In genomic region chr15:81189583-81190283, GRCh38 we compare ENCODE assay signal across 10 cellular contexts. TPM values are rescaled to one million over a fixed set of nuclear protein-coding genes. Genes with fewer than 3 reads are reported as not detected.
A peak's percentile ranks its signal among the peaks of the same experiment; 100 is the strongest.
DNase-seq lines count a peak whose midpoint lies in the region; ATAC-seq and TF ChIP-seq lines count a peak whose summit lies in the region.
"Had no signal": no experiment of that assay in that cellular context is flagged by ENCODE, and none has a peak within 500 bp of the region (broad histone marks: within the 10 kb centered on the region; RNA-seq: fewer than 3 reads in every experiment).

No MANE protein-coding gene starts in this region.

- H3K36me3 ChIP-seq in mucosa of descending colon (ENCODE audit: low read depth) (no peaks in the 10 kb centered on the region), upper lobe of left lung (no peaks in the 10 kb centered on the region)

- DNase-seq in HT1080 (ENCODE audit: low read depth) (peak; percentile 21), epidermal melanocyte (ENCODE audit: insufficient read length, low spot score) (peak; percentile 57), mucosa of descending colon (no peak), upper lobe of left lung (peak; percentile 42 to 83), NCI-H146 (lab: John Stamatoyannopoulos, UW) (no peak)
- no peak for DNase-seq in T-helper 2 cell treated with Interferon-gamma antibody and Interleukin-4, amounts not matched to agents 5 μg/mL and 100 μg/mL, for 36 hours (ENCODE audit: low spot score)
- DNase-seq: activated CD8-positive, alpha-beta memory T cell treated with anti-CD3 and anti-CD28 coated beads for 24 hours; occipital lobe had no signal

- 55 to 64% methylated on average over 10 to 11 of the region's 11 CpGs for WGBS in upper lobe of left lung, 2 donors

- peaks cover 5% of the 10 kb centered on the region for H3K27me3 Mint-ChIP-seq in T-helper 2 cell treated with Interferon-gamma antibody and Interleukin-4, amounts not matched to agents 5 μg/mL and 100 μg/mL, for 36 hours (ENCODE audit: low read depth)

- H3K9me3 ChIP-seq in mucosa of descending colon (no peaks in the 10 kb centered on the region), upper lobe of left lung (no peaks in the 10 kb centered on the region)

- H3K4me3 ChIP-seq in mucosa of descending colon (no peak overlapping the region), upper lobe of left lung (no peak overlapping the region)

- intact Hi-C loops in mucosa of descending colon (cut with DNase I, micrococcal nuclease), result no loop called here

- H3K36me3 Mint-ChIP-seq in T-helper 2 cell treated with Interferon-gamma antibody and Interleukin-4, amounts not matched to agents 5 μg/mL and 100 μg/mL, for 36 hours (ENCODE audit: low read depth), result no peaks in the 10 kb centered on the region

- H3K9me3 Mint-ChIP-seq in T-helper 2 cell treated with Interferon-gamma antibody and Interleukin-4, amounts not matched to agents 5 μg/mL and 100 μg/mL, for 36 hours, result no peaks in the 10 kb centered on the region

- H3K4me3 Mint-ChIP-seq in T-helper 2 cell treated with Interferon-gamma antibody and Interleukin-4, amounts not matched to agents 5 μg/mL and 100 μg/mL, for 36 hours, result no peak overlapping the region

- ATAC-seq in mucosa of descending colon (peak; percentile 48), upper lobe of left lung (ENCODE audit: low FRiP score in 2 of 2) (peak; percentile 82 to 87), HG03432 (IDR thresholded peaks at IDR 0.05; ENCODE audit: unreplicated experiment) (no peak), GM21786 (IDR thresholded peaks at IDR 0.05; ENCODE audit: unreplicated experiment) (no peak)

- no peaks in the 10 kb centered on the region for H3K4me1 Mint-ChIP-seq in T-helper 2 cell treated with Interferon-gamma antibody and Interleukin-4, amounts not matched to agents 5 μg/mL and 100 μg/mL, for 36 hours (ENCODE audit: low read depth)

- H3K27me3 ChIP-seq in upper lobe of left lung, result no peaks in the 10 kb centered on the region

- TF ChIP-seq EP300 in upper lobe of left lung (IDR thresholded peaks at IDR 0.05), result no peak

- TF ChIP-seq POLR2A in upper lobe of left lung (IDR thresholded peaks at IDR 0.05), result no peak

- no peaks in the 10 kb centered on the region for H3K4me1 ChIP-seq in mucosa of descending colon (ENCODE audit: low read depth)
- peaks cover 0 to 6% (median 3%) of the 10 kb centered on the region in 4 donors for H3K4me1 ChIP-seq in upper lobe of left lung

- TF ChIP-seq CTCF in mucosa of descending colon (IDR thresholded peaks at IDR 0.05) (no peak), upper lobe of left lung (IDR thresholded peaks at IDR 0.05) (no peak)

- H3K27ac Mint-ChIP-seq in T-helper 2 cell treated with Interferon-gamma antibody and Interleukin-4, amounts not matched to agents 5 μg/mL and 100 μg/mL, for 36 hours, result no peak overlapping the region

- peak overlapping the region in 3 of 4 donors; percentile 67 to 80 (median 70) for H3K27ac ChIP-seq in upper lobe of left lung

RNA-seq across cellular contexts. Expression of gene IL16, which starts 6.9 kb away (rescaled TPM):
- total RNA-seq in HT1080 (2014; rRNA removed; shearing (Covaris generic)), result 0.03 and 0.50 TPM in 2 replicates
- polyA plus RNA-seq in HT1080 (2015; cell fraction: cytosol; rRNA removed), result 0.02 and 0.03 TPM in 2 replicates
- 0.18 TPM in 1 of 2 replicates, not detected in the other for polyA plus RNA-seq in HT1080 (2015; cell fraction: nucleus; rRNA removed)
- 1 to 10 TPM; 6.2 to 9.5 (median 8.4) TPM for total RNA-seq in mucosa of descending colon
- 100 to 1,000 TPM in 1 of 6 donors, 10 to 100 TPM in 5; 18.9 to 102 (median 31.8) TPM for total RNA-seq in upper lobe of left lung

RNA-seq across cellular contexts. Expression of gene CFAP161, which starts 55.7 kb away (rescaled TPM):
- 0.39 TPM in 1 of 2 replicates, not detected in the other for total RNA-seq in HT1080 (2014; rRNA removed; shearing (Covaris generic))
- polyA plus RNA-seq in HT1080 (2015; cell fraction: cytosol; rRNA removed), result not detected in 2 replicates
- not detected in 2 replicates for polyA plus RNA-seq in HT1080 (2015; cell fraction: nucleus; rRNA removed)
- total RNA-seq in mucosa of descending colon, result under 1 TPM in 1 of 3 donors, not detected in 2; 0.54 TPM
- 1 to 10 TPM; 1.2 to 9.0 (median 2.6) TPM for total RNA-seq in upper lobe of left lung

Comparison
In these comparisons a context has a peak if more than half of its experiments do, and no peak if none do; other contexts are left out.
1. DNase-seq: peak in HT1080 (single experiment), epidermal melanocyte (single experiment) and upper lobe of left lung (2 of 2); none in mucosa of descending colon (0 of 3), T-helper 2 cell treated with Interferon-gamma antibody and Interleukin-4, amounts not matched to agents 5 μg/mL and 100 μg/mL, for 36 hours (single experiment) and NCI-H146 (single experiment).
2. ATAC-seq: peak in mucosa of descending colon (single experiment) and upper lobe of left lung (2 of 2); none in HG03432 (single experiment) and GM21786 (single experiment).